ENCODE assay signal across 10 cellular contexts in genomic region chr3:47323431-47324277, GRCh38. TPM values are rescaled to one million over a fixed set of nuclear protein-coding genes. Genes with fewer than 3 reads are reported as not detected.
DNase-seq lines count a peak whose midpoint lies in the region; ATAC-seq, FAIRE-seq and TF ChIP-seq lines count a peak whose summit lies in the region.
"Had no signal": no experiment of that assay in that cellular context is flagged by ENCODE, and none has a peak within 500 bp of the region (broad histone marks: within the 10 kb centered on the region; RNA-seq: fewer than 3 reads in every experiment).

No MANE protein-coding gene starts in this region.

- no peak overlapping the region for H3K27ac ChIP-seq in heart right ventricle
- H3K27ac ChIP-seq in stomach: no peak overlapping the region

- peaks cover 15% of the 10 kb centered on the region for H3K36me3 Mint-ChIP-seq in activated T-helper 1 cell treated with anti-CD3 and anti-CD28 coated beads, Interleukin-12 subunit alpha, Interleukin-12 subunit beta, Interleukin-2, Interleukin-4 antibody, amounts not matched to agents 30 ng/mL and 10 ng/mL and 1 ng/mL, durations not matched to agents 14 hours and 24 hours and 36 hours (ENCODE audit: low read depth)

- H3K27ac Mint-ChIP-seq in activated T-helper 1 cell treated with anti-CD3 and anti-CD28 coated beads, Interleukin-12 subunit alpha, Interleukin-12 subunit beta, Interleukin-2, Interleukin-4 antibody, amounts not matched to agents 30 ng/mL and 10 ng/mL and 1 ng/mL, durations not matched to agents 14 hours and 24 hours and 36 hours: peak overlapping the region; percentile 26

- peaks cover 0 to 10% (median 5%) of the 10 kb centered on the region in 9 donors for H3K4me1 ChIP-seq in heart right ventricle
- H3K4me1 ChIP-seq in stomach: peaks cover 0 to 9% (median 0%) of the 10 kb centered on the region in 4 donors
- H3K4me1 ChIP-seq: BE2C had no signal

- H3K4me1 Mint-ChIP-seq in activated T-helper 1 cell treated with anti-CD3 and anti-CD28 coated beads, Interleukin-12 subunit alpha, Interleukin-12 subunit beta, Interleukin-2, Interleukin-4 antibody, amounts not matched to agents 30 ng/mL and 10 ng/mL and 1 ng/mL, durations not matched to agents 14 hours and 24 hours and 36 hours (ENCODE audit: low read depth): no peaks in the 10 kb centered on the region

- no peak for TF ChIP-seq POLR2A in stomach (IDR thresholded peaks at IDR 0.05)

- H3K4me3 Mint-ChIP-seq in activated T-helper 1 cell treated with anti-CD3 and anti-CD28 coated beads, Interleukin-12 subunit alpha, Interleukin-12 subunit beta, Interleukin-2, Interleukin-4 antibody, amounts not matched to agents 30 ng/mL and 10 ng/mL and 1 ng/mL, durations not matched to agents 14 hours and 24 hours and 36 hours: no peak overlapping the region

- no peaks in the 10 kb centered on the region for H3K9me3 Mint-ChIP-seq in activated T-helper 1 cell treated with anti-CD3 and anti-CD28 coated beads, Interleukin-12 subunit alpha, Interleukin-12 subunit beta, Interleukin-2, Interleukin-4 antibody, amounts not matched to agents 30 ng/mL and 10 ng/mL and 1 ng/mL, durations not matched to agents 14 hours and 24 hours and 36 hours

- 78 to 79% methylated on average over 8 of the region's 8 CpGs for WGBS in heart right ventricle, 2 donors
- WGBS in stomach, 5 donors: 74 to 81% (median 77%) methylated on average over 8 of the region's 8 CpGs

- DNase-seq in heart right ventricle (no peak), Right ventricle myocardium superior (no peak), hepatic stellate cell (ENCODE audit: low spot score) (peak; percentile 29), urothelium cell line (ENCODE audit: low spot score) (peak; percentile 24), GM10266 (ENCODE audit: extremely low spot score) (no peak), COR-L47 (lab: John Stamatoyannopoulos, UW) (no peak), stomach (no peak)
- no peak for DNase-seq in activated T-helper 1 cell treated with anti-CD3 and anti-CD28 coated beads, Interleukin-12 subunit alpha, Interleukin-12 subunit beta, Interleukin-2, Interleukin-4 antibody, amounts not matched to agents 30 ng/mL and 10 ng/mL and 1 ng/mL, durations not matched to agents 14 hours and 24 hours and 36 hours (ENCODE audit: low spot score)
- DNase-seq: activated CD4-positive, CD25-positive, alpha-beta regulatory T cell treated with anti-CD3 and anti-CD28 coated beads, Interleukin-2, amount 50 U/mL, for 72 hours had no signal

- TF ChIP-seq CTCF in heart right ventricle (IDR thresholded peaks at IDR 0.05) (no peak), GM10266 (IDR thresholded peaks at IDR 0.05; ENCODE audit: control insufficient read depth, insufficient read depth, low read depth, missing control alignments) (no peak), stomach (IDR thresholded peaks at IDR 0.05) (no peak)

- H3K27me3 ChIP-seq in heart right ventricle (no peaks in the 10 kb centered on the region), stomach (no peaks in the 10 kb centered on the region)
- H3K27me3 ChIP-seq: BE2C had no signal

- H3K27me3 Mint-ChIP-seq in activated T-helper 1 cell treated with anti-CD3 and anti-CD28 coated beads, Interleukin-12 subunit alpha, Interleukin-12 subunit beta, Interleukin-2, Interleukin-4 antibody, amounts not matched to agents 30 ng/mL and 10 ng/mL and 1 ng/mL, durations not matched to agents 14 hours and 24 hours and 36 hours (ENCODE audit: insufficient read depth): no peaks in the 10 kb centered on the region

- H3K4me3 ChIP-seq in heart right ventricle (no peak overlapping the region), stomach (no peak overlapping the region)

- no peak for FAIRE-seq in urothelium cell line (lab: Jason Lieb, UNC)

- H3K9me3 ChIP-seq in heart right ventricle: no peaks in the 10 kb centered on the region
- no peaks in the 10 kb centered on the region for H3K9me3 ChIP-seq in stomach
- H3K9me3 ChIP-seq: BE2C had no signal

- H3K36me3 ChIP-seq in heart right ventricle: peaks cover 0 to 90% (median 39%) of the 10 kb centered on the region in 9 donors
- H3K36me3 ChIP-seq in stomach: peaks cover 36 to 90% (median 87%) of the 10 kb centered on the region in 4 donors

- no peak for TF ChIP-seq EP300 in stomach (IDR thresholded peaks at IDR 0.05)

- ATAC-seq in heart right ventricle: peak in 5 of 8 donors; percentile 6 to 51 (median 14)
- ATAC-seq in Right ventricle myocardium superior (ENCODE audit: poor library complexity): no peak

- intact Hi-C loops in heart right ventricle (cut with DNase I) (loop anchor here (2.0 to 10.0 kb wide), 11 partner anchors 41 to 619 kb away; partner anchors contain the start of genes KIF9 (in 2 of the 10), KLHL18 (in 2 of the 10), TMIE (in 2 of the 10) and MYL3 (in 1 of the 10)), Right ventricle myocardium superior (cut with DNase I) (loop anchor here (5.0 kb wide), 1 partner anchor 71 kb away; no protein-coding TSS in a partner anchor), stomach (cut with DNase I; ENCODE audit: low total_unique reads) (no loop called here)
- intact Hi-C loops in activated T-helper 1 cell treated with anti-CD3 and anti-CD28 coated beads, Interleukin-12 subunit alpha, Interleukin-12 subunit beta, Interleukin-2, Interleukin-4 antibody, amounts not matched to agents 30 ng/mL and 10 ng/mL and 1 ng/mL, durations not matched to agents 14 hours and 24 hours and 36 hours (cut with micrococcal nuclease): loop anchor here (1.0 to 10.0 kb wide), 6 partner anchors 41 to 619 kb away; partner anchors contain the start of genes KIF9, KLHL18 and SETD2

RNA-seq across cellular contexts. Expression of gene KLHL18, which starts 40.9 kb away (rescaled TPM):
- total RNA-seq in heart right ventricle: 10 to 100 TPM; 32.1 to 52.5 (median 41.6) TPM
- 10 to 100 TPM; 58.5 to 85.7 TPM for polyA plus RNA-seq in heart right ventricle
- total RNA-seq in Right ventricle myocardium superior: 48.4 TPM
- total RNA-seq in activated T-helper 1 cell treated with anti-CD3 and anti-CD28 coated beads, Interleukin-12 subunit alpha, Interleukin-12 subunit beta, Interleukin-2, Interleukin-4 antibody, amounts not matched to agents 30 ng/mL and 10 ng/mL and 1 ng/mL, durations not matched to agents 14 hours and 24 hours and 36 hours: 48.3 and 48.7 TPM in 2 replicates
- total RNA-seq in stomach: 10 to 100 TPM; 10.6 to 29.8 (median 25.8) TPM
- polyA plus RNA-seq in stomach: 10 to 100 TPM in 2 of 3 donors, 1 to 10 TPM in 1; 7.6 to 21.0 (median 14.2) TPM

RNA-seq across cellular contexts. Expression of gene KIF9, which starts 41.1 kb away (rescaled TPM):
- total RNA-seq in heart right ventricle (10 to 100 TPM in 2 of 10 donors, 1 to 10 TPM in 8; 6.3 to 12.9 (median 8.5) TPM), Right ventricle myocardium superior (8.4 TPM), stomach (10 to 100 TPM in 1 of 5 donors, 1 to 10 TPM in 2, under 1 TPM in 1, not detected in 1; under 0.01 to 46.3 (median 7.3) TPM)
- polyA plus RNA-seq in heart right ventricle (10 to 100 TPM in 1 of 2 donors, 1 to 10 TPM in 1; 4.2 to 16.6 TPM), stomach (10 to 100 TPM; 12.8 to 15.1 (median 13.0) TPM)
- 3.3 and 3.4 TPM in 2 replicates for total RNA-seq in activated T-helper 1 cell treated with anti-CD3 and anti-CD28 coated beads, Interleukin-12 subunit alpha, Interleukin-12 subunit beta, Interleukin-2, Interleukin-4 antibody, amounts not matched to agents 30 ng/mL and 10 ng/mL and 1 ng/mL, durations not matched to agents 14 hours and 24 hours and 36 hours

RNA-seq across cellular contexts. Expression of gene PTPN23, which starts 57.2 kb away (rescaled TPM):
- total RNA-seq in heart right ventricle (10 to 100 TPM; 16.4 to 23.4 (median 19.6) TPM), Right ventricle myocardium superior (19.0 TPM), stomach (100 to 1,000 TPM in 2 of 5 donors, 10 to 100 TPM in 3; 26.3 to 120 (median 53.4) TPM)
- polyA plus RNA-seq in heart right ventricle (10 to 100 TPM in 1 of 2 donors, 1 to 10 TPM in 1; 9.2 to 23.0 TPM), stomach (10 to 100 TPM in 1 of 3 donors, 1 to 10 TPM in 2; 8.6 to 24.0 (median 9.1) TPM)
- total RNA-seq in activated T-helper 1 cell treated with anti-CD3 and anti-CD28 coated beads, Interleukin-12 subunit alpha, Interleukin-12 subunit beta, Interleukin-2, Interleukin-4 antibody, amounts not matched to agents 30 ng/mL and 10 ng/mL and 1 ng/mL, durations not matched to agents 14 hours and 24 hours and 36 hours: 33.7 and 35.1 TPM in 2 replicates

Comparison
In these comparisons a context has a peak if more than half of its experiments do, and no peak if none do; other contexts are left out.
1. DNase-seq: peak in hepatic stellate cell (single experiment) and urothelium cell line (single experiment); none in heart right ventricle (0 of 2), Right ventricle myocardium superior (single experiment), activated T-helper 1 cell treated with anti-CD3 and anti-CD28 coated beads, Interleukin-12 subunit alpha, Interleukin-12 subunit beta, Interleukin-2, Interleukin-4 antibody, amounts not matched to agents 30 ng/mL and 10 ng/mL and 1 ng/mL, durations not matched to agents 14 hours and 24 hours and 36 hours (single experiment), GM10266 (single experiment), COR-L47 (single experiment) and stomach (single experiment).